In genomic region chr5:124754206-124754927, GRCh38 we compare ENCODE assay signal across 13 cellular contexts. TPM values are rescaled to one million over a fixed set of nuclear protein-coding genes. Genes with fewer than 3 reads are reported as not detected.
DNase-seq lines count a peak whose midpoint lies in the region; ATAC-seq and TF ChIP-seq lines count a peak whose summit lies in the region.
"Had no signal": no experiment of that assay in that cellular context is flagged by ENCODE, and none has a peak within 500 bp of the region (broad histone marks: within the 10 kb centered on the region; RNA-seq: fewer than 3 reads in every experiment).

No MANE protein-coding gene starts in this region.

- no peak for TF ChIP-seq EP300 in transverse colon (IDR thresholded peaks at IDR 0.05; ENCODE audit: low read depth)

- H3K4me3 ChIP-seq in endocrine pancreas (ENCODE audit: control insufficient read depth, insufficient read depth, low read length): peak overlapping the region; percentile 72
- no peak overlapping the region for H3K4me3 ChIP-seq in skeletal muscle satellite cell (ENCODE audit: low read length)
- no peak overlapping the region for H3K4me3 ChIP-seq in transverse colon
- H3K4me3 ChIP-seq: body of pancreas had no signal

- H3K36me3 ChIP-seq in endocrine pancreas (ENCODE audit: control insufficient read depth, insufficient read depth, low read length) (no peaks in the 10 kb centered on the region), skeletal muscle satellite cell (ENCODE audit: insufficient read depth, low read length) (no peaks in the 10 kb centered on the region), transverse colon (no peaks in the 10 kb centered on the region)

- peak overlapping the region; percentile 44 for H3K4me2 ChIP-seq in skeletal muscle satellite cell (ENCODE audit: low read length)

- H3K9ac ChIP-seq in endocrine pancreas (ENCODE audit: control insufficient read depth, insufficient read depth, low read length) (no peak overlapping the region), skeletal muscle satellite cell (ENCODE audit: low read depth, low read length) (no peak overlapping the region)

- no peak for TF ChIP-seq POLR2A in transverse colon (IDR thresholded peaks at IDR 0.05)

- no peak for TF ChIP-seq CTCF in transverse colon (IDR thresholded peaks at IDR 0.05)

- no peaks in the 10 kb centered on the region for H3K27me3 ChIP-seq in endocrine pancreas (ENCODE audit: control insufficient read depth, insufficient read depth, low read length)
- H3K27me3 ChIP-seq in skeletal muscle satellite cell (ENCODE audit: control insufficient read depth, insufficient read depth, low read length): no peaks in the 10 kb centered on the region
- H3K27me3 ChIP-seq in transverse colon: no peaks in the 10 kb centered on the region
- H3K27me3 ChIP-seq: body of pancreas had no signal

- H3K27ac ChIP-seq in transverse colon: no peak overlapping the region
- H3K27ac ChIP-seq: body of pancreas, HL-60 had no signal

- intact Hi-C loops in transverse colon (cut with DNase I; ENCODE audit: low total_unique reads): no loop called here

- H3K9me3 ChIP-seq in endocrine pancreas (ENCODE audit: control insufficient read depth, low read length) (no peaks in the 10 kb centered on the region), skeletal muscle satellite cell (replicated peaks; ENCODE audit: low read length) (no peaks in the 10 kb centered on the region), transverse colon (no peaks in the 10 kb centered on the region)
- H3K9me3 ChIP-seq: body of pancreas had no signal

- DNase-seq in NCI-H2196 (lab: John Stamatoyannopoulos, UW; ENCODE audit: unreplicated experiment): peak; percentile 46
- DNase-seq in HuH-7.5 (ENCODE audit: low spot score): no peak
- DNase-seq in transverse colon: no peak
- no peak for DNase-seq in NCI-H226
- DNase-seq: activated T-cell treated with anti-CD3 and anti-CD28 coated beads, Interleukin-2, amount 50 U/mL, for 24 hours; body of pancreas; HFFc6; NCI-H774 had no signal

- in situ Hi-C loops in transverse colon (cut with MboI; ENCODE audit: low pct_ligation_motif_present in 1 of 4, low pct_unique_long_range_greater_than_20kb in 1 of 4, low sequenced_read_pairs in 3 of 4): loop anchor here in 1 of 4 donors (5.0 kb wide), 1 partner anchor 107 kb away; no protein-coding TSS in a partner anchor

- 43 to 51% methylated on average over 6 to 7 of the region's 7 CpGs for WGBS in transverse colon (ENCODE audit: low coverage in 1 of 2), 2 donors

- peak; percentile 60 for ATAC-seq in HG03520 (IDR thresholded peaks at IDR 0.05; ENCODE audit: unreplicated experiment)
- ATAC-seq: body of pancreas; stimulated activated effector memory CD8-positive, alpha-beta T cell treated with anti-CD3 and anti-CD28 coated beads, Interleukin-12 subunit alpha, Interleukin-12 subunit beta, amount 100 ng/mL, for 72 hours had no signal

- peaks cover 22% of the 10 kb centered on the region for H3K4me1 ChIP-seq in endocrine pancreas (ENCODE audit: control insufficient read depth, insufficient read depth, low read length)
- peaks cover 6% of the 10 kb centered on the region for H3K4me1 ChIP-seq in skeletal muscle satellite cell (ENCODE audit: control insufficient read depth, insufficient read depth, low read length)
- H3K4me1 ChIP-seq in transverse colon: peaks cover 3 to 15% (median 6%) of the 10 kb centered on the region in 4 donors

RNA-seq across cellular contexts. Expression of gene ZNF608, which starts 7.9 kb away (rescaled TPM):
- 3.5 and 5.7 TPM in 2 replicates for total RNA-seq in skeletal muscle satellite cell (2012; rRNA removed)
- total RNA-seq in transverse colon: 10 to 100 TPM; 30.6 to 83.2 (median 41.2) TPM
